Comparison of ENCODE assay signal across 21 cellular contexts in genomic region chr19:39720144-39720543, GRCh38. TPM values are rescaled to one million over a fixed set of nuclear protein-coding genes. Genes with fewer than 3 reads are reported as not detected.
"Had no signal": no experiment of that assay in that cellular context is flagged by ENCODE, and none has a peak within 500 bp of the region (broad histone marks: within the 10 kb centered on the region; RNA-seq: fewer than 3 reads in every experiment).

No MANE protein-coding gene starts in this region.

RNA-seq across cellular contexts. Expression of gene LGALS14, which starts 15.9 kb away (rescaled TPM):
- total RNA-seq: activated naive CD8-positive, alpha-beta T cell treated with anti-CD3 and anti-CD28 coated beads, Interleukin-2, amount 10 ng/mL, durations not matched to agents 7 days and 5 days; activated T-cell treated with anti-CD3 and anti-CD28 coated beads, Interleukin-2, amount 50 U/mL, for 4 hours; activated T-helper 1 cell treated with anti-CD3 and anti-CD28 coated beads, Interleukin-12 subunit alpha, Interleukin-12 subunit beta, Interleukin-2, Interleukin-4 antibody, amounts not matched to agents 30 ng/mL and 10 ng/mL and 1 ng/mL, durations not matched to agents 14 hours and 24 hours and 36 hours; activated T-helper 2 cell treated with anti-CD3 and anti-CD28 coated beads, Interferon-gamma antibody, Interleukin-2, Interleukin-4, amounts not matched to agents 10 μg/mL and 5 μg/mL and 100 μg/mL, durations not matched to agents 14 hours and 24 hours and 36 hours; adrenal gland; aorta; ascending aorta; astrocyte; body of pancreas; breast epithelium; bronchial epithelial cell; cardiac muscle cell; cardiac septum; cerebellum; chondrocyte had no signal
- polyA plus RNA-seq: adipose tissue, adrenal gland, aorta, cardiac muscle cell had no signal

RNA-seq across cellular contexts. Expression of gene CLC, which starts 17.7 kb away (rescaled TPM):
- total RNA-seq: activated naive CD4-positive, alpha-beta T cell treated with anti-CD3 and anti-CD28 coated beads for 36 hours; activated naive CD8-positive, alpha-beta T cell treated with anti-CD3 and anti-CD28 coated beads for 36 hours; activated naive CD8-positive, alpha-beta T cell treated with anti-CD3 and anti-CD28 coated beads, Interleukin-2, amount 10 ng/mL, durations not matched to agents 7 days and 5 days; activated T-helper 17 cell treated with anti-CD3 and anti-CD28 coated beads, Interleukin-2, amount 50 U/mL, for 72 hours; adrenal gland; aorta; ascending aorta; astrocyte; body of pancreas; breast epithelium; bronchial epithelial cell; cardiac muscle cell; cerebellum; chondrocyte had no signal
- polyA plus RNA-seq: aorta, cardiac muscle cell had no signal

RNA-seq across cellular contexts. Expression of gene LEUTX, which starts 58.5 kb away (rescaled TPM):
- total RNA-seq: activated naive CD4-positive, alpha-beta T cell treated with anti-CD3 and anti-CD28 coated beads for 36 hours; activated naive CD4-positive, alpha-beta T cell treated with anti-CD3 and anti-CD28 coated beads, Interleukin-2, amount 50 U/mL, for 72 hours; activated naive CD8-positive, alpha-beta T cell treated with anti-CD3 and anti-CD28 coated beads for 36 hours; activated naive CD8-positive, alpha-beta T cell treated with anti-CD3 and anti-CD28 coated beads, Interleukin-2, amount 10 ng/mL, durations not matched to agents 7 days and 5 days; activated T-cell treated with anti-CD3 and anti-CD28 coated beads, Interleukin-2, amount 50 U/mL, for 4 hours; activated T-cell treated with anti-CD3 and anti-CD28 coated beads, Interleukin-2, amount 50 U/mL, for 72 hours; activated T-helper 1 cell treated with anti-CD3 and anti-CD28 coated beads, Interleukin-12 subunit alpha, Interleukin-12 subunit beta, Interleukin-2, Interleukin-4 antibody, amounts not matched to agents 30 ng/mL and 10 ng/mL and 1 ng/mL, durations not matched to agents 14 hours and 24 hours and 36 hours; activated T-helper 17 cell treated with anti-CD3 and anti-CD28 coated beads, Interleukin-2, amount 50 U/mL, for 72 hours; activated T-helper 2 cell treated with anti-CD3 and anti-CD28 coated beads, Interferon-gamma antibody, Interleukin-2, Interleukin-4, amounts not matched to agents 10 μg/mL and 5 μg/mL and 100 μg/mL, durations not matched to agents 14 hours and 24 hours and 36 hours; adrenal gland; aorta; ascending aorta; astrocyte; body of pancreas; breast epithelium; bronchial epithelial cell; cardiac muscle cell; cardiac septum; cerebellum; chondrocyte had no signal
- polyA plus RNA-seq: adipose tissue, adrenal gland, aorta, cardiac muscle cell had no signal
